Comparison of ENCODE assay signal across 14 cellular contexts in the genomic region with DNA sequence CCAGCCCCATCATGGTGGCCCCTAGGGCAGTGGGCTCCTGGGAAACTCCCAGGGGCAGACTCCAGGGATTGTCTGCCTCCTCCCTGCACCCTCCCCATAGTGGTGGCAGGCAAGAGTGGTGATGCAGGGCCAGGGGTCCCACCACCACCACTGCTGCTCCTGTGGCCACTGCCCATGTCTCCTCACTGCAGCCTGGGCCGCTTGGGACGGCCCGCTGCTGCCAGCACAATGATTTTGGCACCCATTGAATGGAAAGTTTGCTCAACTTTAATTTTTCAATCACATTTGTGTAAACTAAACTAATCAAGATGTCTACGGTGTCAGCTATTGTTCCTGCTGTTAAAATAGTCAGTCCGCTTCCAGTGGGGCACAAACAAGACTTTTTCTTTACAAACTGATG.
"Had no signal": no experiment of that assay in that cellular context is flagged by ENCODE, and none has a peak within 500 bp of the region (broad histone marks: within the 10 kb centered on the region; RNA-seq: fewer than 3 reads in every experiment).

No MANE protein-coding gene starts in this region.

- H3K27me3 Mint-ChIP-seq: activated naive CD8-positive, alpha-beta T cell treated with anti-CD3 and anti-CD28 coated beads, Interleukin-2, amount 50 U/mL, for 24 hours; stimulated activated naive CD8-positive, alpha-beta T cell treated with anti-CD3 and anti-CD28 coated beads, Interleukin-15, amount 100 ng/mL, for 72 hours had no signal

- H3K27ac Mint-ChIP-seq: activated naive CD8-positive, alpha-beta T cell treated with anti-CD3 and anti-CD28 coated beads, Interleukin-2, amount 50 U/mL, for 24 hours; activated T-helper 2 cell treated with anti-CD3 and anti-CD28 coated beads, Interferon-gamma antibody, Interleukin-2, Interleukin-4, amounts not matched to agents 10 μg/mL and 5 μg/mL and 100 μg/mL, durations not matched to agents 14 hours and 24 hours and 36 hours had no signal

- H3K27me3 ChIP-seq: ascending aorta, upper lobe of left lung had no signal

- ATAC-seq: psoas muscle had no signal

- H3K36me3 ChIP-seq: ascending aorta, left ventricle myocardium inferior, upper lobe of left lung had no signal

- H3K4me3 Mint-ChIP-seq: activated naive CD8-positive, alpha-beta T cell treated with anti-CD3 and anti-CD28 coated beads, Interleukin-2, amount 50 U/mL, for 24 hours; stimulated activated naive CD8-positive, alpha-beta T cell treated with anti-CD3 and anti-CD28 coated beads, Interleukin-15, amount 100 ng/mL, for 72 hours had no signal

- DNase-seq: activated CD4-positive, alpha-beta T cell treated with anti-CD3 and anti-CD28 coated beads for 4 hours; activated CD8-positive, alpha-beta memory T cell treated with anti-CD3 and anti-CD28 coated beads for 24 hours; activated naive CD8-positive, alpha-beta T cell treated with anti-CD3 and anti-CD28 coated beads, Interleukin-2, amount 50 U/mL, for 24 hours; activated T-cell treated with anti-CD3 and anti-CD28 coated beads for 4 hours; dermis blood vessel endothelial cell; hippocampal formation; left ventricle myocardium inferior; psoas muscle; SK-N-SH; stimulated activated CD4-positive, alpha-beta T cell treated with anti-CD3 and anti-CD28 coated beads, Interleukin-1b, Interleukin-23, amount 100 ng/mL, for 48 hours; stimulated activated naive CD8-positive, alpha-beta T cell treated with anti-CD3 and anti-CD28 coated beads, Interleukin-15, amount 100 ng/mL, for 72 hours had no signal

- H3K27ac ChIP-seq: ascending aorta, psoas muscle had no signal

- H3K9me3 ChIP-seq: ascending aorta, psoas muscle, SK-N-SH had no signal

- H3K4me3 ChIP-seq: ascending aorta, left ventricle myocardium inferior, psoas muscle, upper lobe of left lung had no signal

- H3K4me1 ChIP-seq: ascending aorta, psoas muscle had no signal
